Comparison of ENCODE assay signal across 11 cellular contexts in genomic region chr1:32743380-32744062, GRCh38. TPM values are rescaled to one million over a fixed set of nuclear protein-coding genes. Genes with fewer than 3 reads are reported as not detected.
DNase-seq lines count a peak whose midpoint lies in the region; ATAC-seq and TF ChIP-seq lines count a peak whose summit lies in the region.
"Had no signal": no experiment of that assay in that cellular context is flagged by ENCODE, and none has a peak within 500 bp of the region (broad histone marks: within the 10 kb centered on the region; RNA-seq: fewer than 3 reads in every experiment).

No MANE protein-coding gene starts in this region.

- H3K4me1 ChIP-seq in HUES64 (ENCODE audit: insufficient read depth, low read length) (peaks cover 24% of the 10 kb centered on the region), breast epithelium (peaks cover 4 to 7% of the 10 kb centered on the region in 2 donors), left lung (peaks cover 10 to 23% of the 10 kb centered on the region in 2 donors), tibial artery (peaks cover 0 to 33% (median 19%) of the 10 kb centered on the region in 4 donors)

- DNase-seq in breast epithelium (ENCODE audit: low spot score in 2 of 2) (no peak), left lung (no peak), tibial artery (no peak), amniotic stem cell (lab: John Stamatoyannopoulos, UW) (no peak)
- DNase-seq in activated CD4-positive, alpha-beta T cell treated with anti-CD3 and anti-CD28 coated beads for 1 hour: no peak
- DNase-seq: brain microvascular endothelial cell, midbrain, NCI-H524 treated with DMSO at 0.1 percent for 48 hours had no signal

- intact Hi-C loops in breast epithelium (cut with DNase I; ENCODE audit: low total_unique reads) (no loop called here), left lung (cut with DNase I) (no loop called here), tibial artery (cut with DNase I; ENCODE audit: low total_unique reads) (no loop called here)

- 52% methylated on average over 5 of the region's 5 CpGs for WGBS in HUES64

- 0 out of 2 replicates have a peak overlapping the region, but pooled peaks have one; percentile 57 for H3K4me3 ChIP-seq in HUES64 (ENCODE audit: low read length)
- H3K4me3 ChIP-seq in breast epithelium: peak overlapping the region in 2 of 3 donors; percentile 75 to 93
- peak overlapping the region in 1 of 2 donors; percentile 65 for H3K4me3 ChIP-seq in left lung
- no peak overlapping the region for H3K4me3 ChIP-seq in tibial artery

- H3K9ac ChIP-seq in HUES64 (ENCODE audit: low read depth, low read length): no peak overlapping the region

- peaks cover 14% of the 10 kb centered on the region for H3K27me3 ChIP-seq in HUES64 (ENCODE audit: insufficient read depth, low read length)
- H3K27me3 ChIP-seq in breast epithelium: no peaks in the 10 kb centered on the region
- peaks cover 0 to 30% of the 10 kb centered on the region in 2 donors for H3K27me3 ChIP-seq in left lung
- no peaks in the 10 kb centered on the region for H3K27me3 ChIP-seq in tibial artery
- H3K27me3 ChIP-seq: brain microvascular endothelial cell had no signal

- H3K9me3 ChIP-seq in HUES64 (ENCODE audit: insufficient read depth, low read depth, low read length): no peaks in the 10 kb centered on the region
- H3K9me3 ChIP-seq in breast epithelium: no peaks in the 10 kb centered on the region
- no peaks in the 10 kb centered on the region for H3K9me3 ChIP-seq in left lung
- no peaks in the 10 kb centered on the region for H3K9me3 ChIP-seq in tibial artery

- ATAC-seq in left lung: peak; percentile 6
- no peak for ATAC-seq in activated CD4-positive, CD25-positive, alpha-beta regulatory T cell treated with anti-CD3 and anti-CD28 coated beads, Interleukin-2, amount 50 U/mL, for 24 hours

- H3K36me3 ChIP-seq in HUES64 (ENCODE audit: insufficient read depth, low read length) (no peaks in the 10 kb centered on the region), breast epithelium (no peaks in the 10 kb centered on the region), left lung (no peaks in the 10 kb centered on the region), tibial artery (no peaks in the 10 kb centered on the region)
- H3K36me3 ChIP-seq: brain microvascular endothelial cell had no signal

- TF ChIP-seq POLR2A in breast epithelium (IDR thresholded peaks at IDR 0.05): no peak

- H3K27ac ChIP-seq in HUES64 (ENCODE audit: low read depth, low read length) (no peak overlapping the region), breast epithelium (peak overlapping the region; percentile 99), left lung (peak overlapping the region in 1 of 2 donors; percentile 83), tibial artery (peak overlapping the region; percentile 5 to 77)
- H3K27ac ChIP-seq: brain microvascular endothelial cell, HL-60 had no signal

- TF ChIP-seq CTCF in breast epithelium (IDR thresholded peaks at IDR 0.05) (peak in 1 of 3 donors; percentile 7), left lung (IDR thresholded peaks at IDR 0.05) (no peak), tibial artery (IDR thresholded peaks at IDR 0.05) (no peak)

RNA-seq across cellular contexts. Expression of gene SYNC, which starts 41.0 kb away (rescaled TPM):
- 0.05 TPM for polyA plus RNA-seq in HUES64 (2013, experiment 1 of 2)
- polyA plus RNA-seq in HUES64 (2013, experiment 2 of 2): not detected
- 10 to 100 TPM in 2 of 3 donors, 1 to 10 TPM in 1; 9.8 to 24.2 (median 13.6) TPM for total RNA-seq in breast epithelium
- 10 to 100 TPM; 11.9 to 19.9 TPM for total RNA-seq in left lung

Comparison
In these comparisons a context has a peak if more than half of its experiments do, and no peak if none do; other contexts are left out.
1. H3K4me3 ChIP-seq: peak in HUES64 (single experiment) and breast epithelium (2 of 3); none in tibial artery (0 of 2).